In the genomic region with DNA sequence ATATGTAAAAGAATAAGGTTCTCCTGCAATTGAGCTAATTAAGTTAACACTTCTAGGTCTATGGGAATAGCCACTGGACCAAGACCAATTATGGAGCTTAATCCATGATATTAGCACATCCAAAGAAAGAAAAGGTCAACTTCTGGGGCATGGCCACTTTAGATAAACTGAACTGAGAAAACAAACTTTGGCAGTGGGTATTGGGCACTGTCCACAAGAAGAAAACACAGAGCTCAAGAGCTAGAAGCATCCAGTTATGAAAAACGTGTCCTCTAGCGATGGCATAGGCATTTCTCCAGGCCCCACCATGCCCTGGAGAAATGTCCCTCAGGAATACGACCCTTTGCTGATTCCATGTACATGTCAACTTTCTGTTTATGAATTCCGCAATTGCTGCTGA, we compare ENCODE assay signal across 2 cellular contexts.
TF ChIP-seq lines count a peak whose summit lies in the region.

No MANE protein-coding gene starts in this region.

TF ChIP-seq in liver, 16 proteins besides CTCF, POLR2A, EP300 and RAD21:
- TF ChIP-seq, protein P1, sequence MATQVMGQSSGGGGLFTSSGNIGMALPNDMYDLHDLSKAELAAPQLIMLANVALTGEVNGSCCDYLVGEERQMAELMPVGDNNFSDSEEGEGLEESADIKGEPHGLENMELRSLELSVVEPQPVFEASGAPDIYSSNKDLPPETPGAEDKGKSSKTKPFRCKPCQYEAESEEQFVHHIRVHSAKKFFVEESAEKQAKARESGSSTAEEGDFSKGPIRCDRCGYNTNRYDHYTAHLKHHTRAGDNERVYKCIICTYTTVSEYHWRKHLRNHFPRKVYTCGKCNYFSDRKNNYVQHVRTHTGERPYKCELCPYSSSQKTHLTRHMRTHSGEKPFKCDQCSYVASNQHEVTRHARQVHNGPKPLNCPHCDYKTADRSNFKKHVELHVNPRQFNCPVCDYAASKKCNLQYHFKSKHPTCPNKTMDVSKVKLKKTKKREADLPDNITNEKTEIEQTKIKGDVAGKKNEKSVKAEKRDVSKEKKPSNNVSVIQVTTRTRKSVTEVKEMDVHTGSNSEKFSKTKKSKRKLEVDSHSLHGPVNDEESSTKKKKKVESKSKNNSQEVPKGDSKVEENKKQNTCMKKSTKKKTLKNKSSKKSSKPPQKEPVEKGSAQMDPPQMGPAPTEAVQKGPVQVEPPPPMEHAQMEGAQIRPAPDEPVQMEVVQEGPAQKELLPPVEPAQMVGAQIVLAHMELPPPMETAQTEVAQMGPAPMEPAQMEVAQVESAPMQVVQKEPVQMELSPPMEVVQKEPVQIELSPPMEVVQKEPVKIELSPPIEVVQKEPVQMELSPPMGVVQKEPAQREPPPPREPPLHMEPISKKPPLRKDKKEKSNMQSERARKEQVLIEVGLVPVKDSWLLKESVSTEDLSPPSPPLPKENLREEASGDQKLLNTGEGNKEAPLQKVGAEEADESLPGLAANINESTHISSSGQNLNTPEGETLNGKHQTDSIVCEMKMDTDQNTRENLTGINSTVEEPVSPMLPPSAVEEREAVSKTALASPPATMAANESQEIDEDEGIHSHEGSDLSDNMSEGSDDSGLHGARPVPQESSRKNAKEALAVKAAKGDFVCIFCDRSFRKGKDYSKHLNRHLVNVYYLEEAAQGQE (IDR thresholded peaks at IDR 0.05): peak; percentile 42
- TF ChIP-seq HNF4A (conservative IDR thresholded peaks at IDR 0.05) (peak; percentile 70), NR2F2 (IDR thresholded peaks at IDR 0.05) (no peak), SP1 (IDR thresholded peaks at IDR 0.05) (peak; percentile 25), HNF4G (IDR thresholded peaks at IDR 0.05) (peak; percentile 7), ATF3 (IDR thresholded peaks at IDR 0.05) (no peak), JUND (IDR thresholded peaks at IDR 0.05) (peak in 1 of 2 donors; percentile 53), FOXA1 (IDR thresholded peaks at IDR 0.05) (no peak), FOXA2 (IDR thresholded peaks at IDR 0.05) (peak; percentile 52), EGR1 (IDR thresholded peaks at IDR 0.05; ENCODE audit: low read depth in 2 of 2) (no peak), GABPA (IDR thresholded peaks at IDR 0.05 in 1 of 2, conservative IDR thresholded peaks at IDR 0.05 in 1 of 2) (no peak), YY1 (IDR thresholded peaks at IDR 0.05) (peak; percentile 76), TAF1 (conservative IDR thresholded peaks at IDR 0.05) (no peak), RXRA (IDR thresholded peaks at IDR 0.05) (peak; percentile 62 to 76)
- TF ChIP-seq, protein P2, sequence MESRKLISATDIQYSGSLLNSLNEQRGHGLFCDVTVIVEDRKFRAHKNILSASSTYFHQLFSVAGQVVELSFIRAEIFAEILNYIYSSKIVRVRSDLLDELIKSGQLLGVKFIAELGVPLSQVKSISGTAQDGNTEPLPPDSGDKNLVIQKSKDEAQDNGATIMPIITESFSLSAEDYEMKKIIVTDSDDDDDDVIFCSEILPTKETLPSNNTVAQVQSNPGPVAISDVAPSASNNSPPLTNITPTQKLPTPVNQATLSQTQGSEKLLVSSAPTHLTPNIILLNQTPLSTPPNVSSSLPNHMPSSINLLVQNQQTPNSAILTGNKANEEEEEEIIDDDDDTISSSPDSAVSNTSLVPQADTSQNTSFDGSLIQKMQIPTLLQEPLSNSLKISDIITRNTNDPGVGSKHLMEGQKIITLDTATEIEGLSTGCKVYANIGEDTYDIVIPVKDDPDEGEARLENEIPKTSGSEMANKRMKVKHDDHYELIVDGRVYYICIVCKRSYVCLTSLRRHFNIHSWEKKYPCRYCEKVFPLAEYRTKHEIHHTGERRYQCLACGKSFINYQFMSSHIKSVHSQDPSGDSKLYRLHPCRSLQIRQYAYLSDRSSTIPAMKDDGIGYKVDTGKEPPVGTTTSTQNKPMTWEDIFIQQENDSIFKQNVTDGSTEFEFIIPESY (IDR thresholded peaks at IDR 0.05): no peak
- TF ChIP-seq, protein P3, sequence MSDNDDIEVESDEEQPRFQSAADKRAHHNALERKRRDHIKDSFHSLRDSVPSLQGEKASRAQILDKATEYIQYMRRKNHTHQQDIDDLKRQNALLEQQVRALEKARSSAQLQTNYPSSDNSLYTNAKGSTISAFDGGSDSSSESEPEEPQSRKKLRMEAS (IDR thresholded peaks at IDR 0.05): no peak

TF ChIP-seq in HepG2, 621 proteins besides CTCF, POLR2A, EP300 and RAD21 (continued from another document):
- no peak for TF ChIP-seq KIAA2018 (CRISPR knock-in tag; IDR thresholded peaks at IDR 0.05; ENCODE audit: borderline replicate concordance)
- TF ChIP-seq ZBTB1 (CRISPR knock-in tag; IDR thresholded peaks at IDR 0.05; ENCODE audit: borderline replicate concordance): no peak
- TF ChIP-seq THAP11 (CRISPR knock-in tag; IDR thresholded peaks at IDR 0.05): no peak
- TF ChIP-seq ZNF549 (CRISPR knock-in tag; IDR thresholded peaks at IDR 0.05): no peak
- TF ChIP-seq ZNF660 (CRISPR knock-in tag; IDR thresholded peaks at IDR 0.05; ENCODE audit: borderline replicate concordance, low read depth): no peak
- TF ChIP-seq CEBPB (IDR thresholded peaks at IDR 0.05; ENCODE audit: borderline replicate concordance, low read depth, low read length): no peak
